In genomic region chr1:156726549-156727226, GRCh38 we compare ENCODE assay signal across 8 cellular contexts. TPM values are rescaled to one million over a fixed set of nuclear protein-coding genes. Genes with fewer than 3 reads are reported as not detected.
DNase-seq lines count a peak whose midpoint lies in the region; ATAC-seq and TF ChIP-seq lines count a peak whose summit lies in the region.

No MANE protein-coding gene starts in this region.

- peaks cover 16% of the 10 kb centered on the region for H3K4me1 ChIP-seq in ovary (ENCODE audit: insufficient read depth)

- peak; percentile 2 for ATAC-seq in esophagus mucosa
- no peak for ATAC-seq in GM21619 (IDR thresholded peaks at IDR 0.05; ENCODE audit: unreplicated experiment)

- no peak for TF ChIP-seq POLR2A in ovary (IDR thresholded peaks at IDR 0.05)

- intact Hi-C loops in ovary (cut with DNase I) = loop anchor here in 1 of 4 donors (2.0 kb wide), 1 partner anchor 36 kb away; no protein-coding TSS in a partner anchor

- H3K9me3 ChIP-seq in ovary = no peaks in the 10 kb centered on the region

- no peak for TF ChIP-seq EP300 in ovary (IDR thresholded peaks at IDR 0.05)

- TF ChIP-seq CTCF in AG09319 (IDR thresholded peaks at IDR 0.05; ENCODE audit: low read depth, low read length) (peak; percentile 65), GM12875 (IDR thresholded peaks at IDR 0.05; ENCODE audit: borderline replicate concordance, insufficient read depth, low read depth, low read length) (peak; percentile 69), ovary (IDR thresholded peaks at IDR 0.05) (no peak)

- no peak for DNase-seq in AG09319 (ENCODE audit: extremely low read depth, low read depth)
- DNase-seq in NCI-H446 (lab: John Stamatoyannopoulos, UW) = peak; percentile 44 to 60
- peak; percentile 69 for DNase-seq in activated CD4-positive, alpha-beta T cell treated with anti-CD3 and anti-CD28 coated beads for 48 hours
- DNase-seq in ovary = no peak
- DNase-seq in NK-92 (lab: John Stamatoyannopoulos, UW; ENCODE audit: unreplicated experiment) = no peak

- H3K4me3 ChIP-seq in GM12875 (ENCODE audit: low read depth, low read length) = peak overlapping the region; percentile 92
- peak overlapping the region; percentile 2 for H3K4me3 ChIP-seq in ovary

- WGBS in ovary, 3 donors = 35 to 51% (median 41%) methylated on average over 15 of the region's 15 CpGs

- no peaks in the 10 kb centered on the region for H3K36me3 ChIP-seq in ovary

- no peaks in the 10 kb centered on the region for H3K27me3 ChIP-seq in ovary

- H3K27ac ChIP-seq in ovary = no peak overlapping the region

RNA-seq across cellular contexts. Expression of gene METTL25B, which starts 1.6 kb away (rescaled TPM):
- 23.5 TPM for total RNA-seq in esophagus mucosa
- 10 to 100 TPM; 22.4 to 39.6 (median 33.2) TPM for total RNA-seq in ovary
- 10 to 100 TPM; 18.1 to 33.2 TPM for polyA plus RNA-seq in ovary

RNA-seq across cellular contexts. Expression of gene ISG20L2, which starts 1.9 kb away (rescaled TPM):
- 27.5 TPM for total RNA-seq in esophagus mucosa
- total RNA-seq in ovary = 10 to 100 TPM; 11.7 to 33.8 (median 26.1) TPM
- polyA plus RNA-seq in ovary = 10 to 100 TPM; 13.6 to 58.7 TPM

RNA-seq across cellular contexts. Expression of gene MRPL24, which starts 14.2 kb away (rescaled TPM):
- total RNA-seq in esophagus mucosa (67.4 TPM), ovary (10 to 100 TPM; 23.1 to 83.3 (median 61.8) TPM)
- 100 to 1,000 TPM in 1 of 2 donors, 10 to 100 TPM in 1; 71.3 to 173 TPM for polyA plus RNA-seq in ovary

RNA-seq across cellular contexts. Expression of gene CRABP2, which starts 21.3 kb away (rescaled TPM):
- total RNA-seq in esophagus mucosa (1,373 TPM), ovary (10 to 100 TPM in 3 of 7 donors, 1 to 10 TPM in 4; 1.8 to 31.5 (median 5.5) TPM)
- 10 to 100 TPM in 1 of 2 donors, 1 to 10 TPM in 1; 1.4 to 22.9 TPM for polyA plus RNA-seq in ovary

RNA-seq across cellular contexts. Expression of gene HDGF, which starts 24.8 kb away (rescaled TPM):
- total RNA-seq in esophagus mucosa = 205 TPM
- 100 to 1,000 TPM in 6 of 7 donors, 10 to 100 TPM in 1; 81.1 to 175 (median 146) TPM for total RNA-seq in ovary
- polyA plus RNA-seq in ovary = 100 to 1,000 TPM; 104 to 184 TPM

Comparison
In these comparisons a context has a peak if more than half of its experiments do, and no peak if none do; other contexts are left out.
1. DNase-seq: peak in NCI-H446 (2 of 2) and activated CD4-positive, alpha-beta T cell treated with anti-CD3 and anti-CD28 coated beads for 48 hours (single experiment); none in AG09319 (single experiment), ovary (0 of 5) and NK-92 (single experiment).
2. CTCF ChIP-seq: peak in AG09319 (single experiment) and GM12875 (single experiment); none in ovary (0 of 3).